Comparison of ENCODE assay signal across 1 cellular context in the genomic region with DNA sequence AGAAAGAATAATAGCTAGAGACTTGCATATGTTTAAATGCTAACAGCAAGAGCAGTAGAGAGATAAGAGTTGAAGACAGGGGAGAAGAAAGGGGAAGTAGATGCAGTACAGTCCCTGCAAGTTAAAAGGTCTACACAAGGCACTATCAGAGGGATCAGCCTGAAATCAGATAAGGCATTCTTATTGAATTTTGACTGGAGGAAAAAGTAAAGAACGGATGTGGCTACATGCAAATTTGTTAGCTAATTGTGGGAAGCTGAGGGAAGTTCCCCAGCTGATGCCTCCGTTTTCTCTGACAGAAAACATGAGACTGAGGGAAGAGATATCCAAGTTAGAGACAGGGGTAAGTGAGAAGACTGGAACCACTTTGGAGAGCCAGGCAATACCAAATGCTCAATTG.
A peak's percentile ranks its signal among the peaks of the same experiment; 100 is the strongest.
TF ChIP-seq lines count a peak whose summit lies in the region.

No MANE protein-coding gene starts in this region.

TF ChIP-seq in K562, 482 proteins besides CTCF, POLR2A, EP300 and RAD21 (continued from another document and continues in another):
- no peak for TF ChIP-seq ZC3H4 (CRISPR knock-in tag; IDR thresholded peaks at IDR 0.05; ENCODE audit: borderline replicate concordance)
- TF ChIP-seq HDGF (IDR thresholded peaks at IDR 0.05): no peak
- TF ChIP-seq, protein P1, sequence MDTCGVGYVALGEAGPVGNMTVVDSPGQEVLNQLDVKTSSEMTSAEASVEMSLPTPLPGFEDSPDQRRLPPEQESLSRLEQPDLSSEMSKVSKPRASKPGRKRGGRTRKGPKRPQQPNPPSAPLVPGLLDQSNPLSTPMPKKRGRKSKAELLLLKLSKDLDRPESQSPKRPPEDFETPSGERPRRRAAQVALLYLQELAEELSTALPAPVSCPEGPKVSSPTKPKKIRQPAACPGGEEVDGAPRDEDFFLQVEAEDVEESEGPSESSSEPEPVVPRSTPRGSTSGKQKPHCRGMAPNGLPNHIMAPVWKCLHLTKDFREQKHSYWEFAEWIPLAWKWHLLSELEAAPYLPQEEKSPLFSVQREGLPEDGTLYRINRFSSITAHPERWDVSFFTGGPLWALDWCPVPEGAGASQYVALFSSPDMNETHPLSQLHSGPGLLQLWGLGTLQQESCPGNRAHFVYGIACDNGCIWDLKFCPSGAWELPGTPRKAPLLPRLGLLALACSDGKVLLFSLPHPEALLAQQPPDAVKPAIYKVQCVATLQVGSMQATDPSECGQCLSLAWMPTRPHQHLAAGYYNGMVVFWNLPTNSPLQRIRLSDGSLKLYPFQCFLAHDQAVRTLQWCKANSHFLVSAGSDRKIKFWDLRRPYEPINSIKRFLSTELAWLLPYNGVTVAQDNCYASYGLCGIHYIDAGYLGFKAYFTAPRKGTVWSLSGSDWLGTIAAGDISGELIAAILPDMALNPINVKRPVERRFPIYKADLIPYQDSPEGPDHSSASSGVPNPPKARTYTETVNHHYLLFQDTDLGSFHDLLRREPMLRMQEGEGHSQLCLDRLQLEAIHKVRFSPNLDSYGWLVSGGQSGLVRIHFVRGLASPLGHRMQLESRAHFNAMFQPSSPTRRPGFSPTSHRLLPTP (IDR thresholded peaks at IDR 0.05; ENCODE audit: borderline replicate concordance, extremely low read depth, insufficient read length): no peak
- TF ChIP-seq MCM5 (IDR thresholded peaks at IDR 0.05; ENCODE audit: low read depth): no peak
- TF ChIP-seq, protein P2, sequence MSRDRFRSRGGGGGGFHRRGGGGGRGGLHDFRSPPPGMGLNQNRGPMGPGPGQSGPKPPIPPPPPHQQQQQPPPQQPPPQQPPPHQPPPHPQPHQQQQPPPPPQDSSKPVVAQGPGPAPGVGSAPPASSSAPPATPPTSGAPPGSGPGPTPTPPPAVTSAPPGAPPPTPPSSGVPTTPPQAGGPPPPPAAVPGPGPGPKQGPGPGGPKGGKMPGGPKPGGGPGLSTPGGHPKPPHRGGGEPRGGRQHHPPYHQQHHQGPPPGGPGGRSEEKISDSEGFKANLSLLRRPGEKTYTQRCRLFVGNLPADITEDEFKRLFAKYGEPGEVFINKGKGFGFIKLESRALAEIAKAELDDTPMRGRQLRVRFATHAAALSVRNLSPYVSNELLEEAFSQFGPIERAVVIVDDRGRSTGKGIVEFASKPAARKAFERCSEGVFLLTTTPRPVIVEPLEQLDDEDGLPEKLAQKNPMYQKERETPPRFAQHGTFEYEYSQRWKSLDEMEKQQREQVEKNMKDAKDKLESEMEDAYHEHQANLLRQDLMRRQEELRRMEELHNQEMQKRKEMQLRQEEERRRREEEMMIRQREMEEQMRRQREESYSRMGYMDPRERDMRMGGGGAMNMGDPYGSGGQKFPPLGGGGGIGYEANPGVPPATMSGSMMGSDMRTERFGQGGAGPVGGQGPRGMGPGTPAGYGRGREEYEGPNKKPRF (IDR thresholded peaks at IDR 0.05; ENCODE audit: low read depth, low read length): no peak
- TF ChIP-seq, protein P3, sequence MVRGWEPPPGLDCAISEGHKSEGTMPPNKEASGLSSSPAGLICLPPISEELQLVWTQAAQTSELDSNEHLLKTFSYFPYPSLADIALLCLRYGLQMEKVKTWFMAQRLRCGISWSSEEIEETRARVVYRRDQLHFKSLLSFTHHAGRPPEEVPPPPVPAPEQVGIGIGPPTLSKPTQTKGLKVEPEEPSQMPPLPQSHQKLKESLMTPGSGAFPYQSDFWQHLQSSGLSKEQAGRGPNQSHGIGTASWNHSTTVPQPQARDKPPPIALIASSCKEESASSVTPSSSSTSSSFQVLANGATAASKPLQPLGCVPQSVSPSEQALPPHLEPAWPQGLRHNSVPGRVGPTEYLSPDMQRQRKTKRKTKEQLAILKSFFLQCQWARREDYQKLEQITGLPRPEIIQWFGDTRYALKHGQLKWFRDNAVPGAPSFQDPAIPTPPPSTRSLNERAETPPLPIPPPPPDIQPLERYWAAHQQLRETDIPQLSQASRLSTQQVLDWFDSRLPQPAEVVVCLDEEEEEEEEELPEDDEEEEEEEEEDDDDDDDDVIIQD (CRISPR knock-in tag; IDR thresholded peaks at IDR 0.05): no peak
- no peak for TF ChIP-seq MAFK (IDR thresholded peaks at IDR 0.05; ENCODE audit: low read length)
- no peak for TF ChIP-seq FUS (optimal IDR thresholded peaks at IDR 0.05; ENCODE audit: low read depth, low read length)
- TF ChIP-seq ZNF212 (CRISPR knock-in tag; IDR thresholded peaks at IDR 0.05): no peak
- TF ChIP-seq CTBP1 (IDR thresholded peaks at IDR 0.05; ENCODE audit: borderline replicate concordance): peak; percentile 90
- TF ChIP-seq MEIS2 (IDR thresholded peaks at IDR 0.05; ENCODE audit: partially characterized antibody): peak; percentile 54
- TF ChIP-seq ZNF57 (CRISPR knock-in tag; IDR thresholded peaks at IDR 0.05): no peak
- no peak for TF ChIP-seq LARP7 (IDR thresholded peaks at IDR 0.05)
- TF ChIP-seq, protein P4, sequence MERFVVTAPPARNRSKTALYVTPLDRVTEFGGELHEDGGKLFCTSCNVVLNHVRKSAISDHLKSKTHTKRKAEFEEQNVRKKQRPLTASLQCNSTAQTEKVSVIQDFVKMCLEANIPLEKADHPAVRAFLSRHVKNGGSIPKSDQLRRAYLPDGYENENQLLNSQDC (CRISPR knock-in tag; IDR thresholded peaks at IDR 0.05): no peak
- TF ChIP-seq, protein P5, sequence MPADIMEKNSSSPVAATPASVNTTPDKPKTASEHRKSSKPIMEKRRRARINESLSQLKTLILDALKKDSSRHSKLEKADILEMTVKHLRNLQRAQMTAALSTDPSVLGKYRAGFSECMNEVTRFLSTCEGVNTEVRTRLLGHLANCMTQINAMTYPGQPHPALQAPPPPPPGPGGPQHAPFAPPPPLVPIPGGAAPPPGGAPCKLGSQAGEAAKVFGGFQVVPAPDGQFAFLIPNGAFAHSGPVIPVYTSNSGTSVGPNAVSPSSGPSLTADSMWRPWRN (IDR thresholded peaks at IDR 0.05; ENCODE audit: low read depth): peak; percentile 66; the same call in 1 of the 2 replicates
- TF ChIP-seq MEF2D (tag; conservative IDR thresholded peaks at IDR 0.05; ENCODE audit: low read depth): no peak
- no peak for TF ChIP-seq POU5F1 (IDR thresholded peaks at IDR 0.05; ENCODE audit: borderline replicate concordance, low read depth, low read length, partially characterized antibody)
- TF ChIP-seq POLR3A (IDR thresholded peaks at IDR 0.05; ENCODE audit: borderline replicate concordance, extremely low read depth, insufficient read depth, insufficient read length): no peak
- TF ChIP-seq TEAD2 (tag; IDR thresholded peaks at IDR 0.05): no peak
- TF ChIP-seq, protein P6, sequence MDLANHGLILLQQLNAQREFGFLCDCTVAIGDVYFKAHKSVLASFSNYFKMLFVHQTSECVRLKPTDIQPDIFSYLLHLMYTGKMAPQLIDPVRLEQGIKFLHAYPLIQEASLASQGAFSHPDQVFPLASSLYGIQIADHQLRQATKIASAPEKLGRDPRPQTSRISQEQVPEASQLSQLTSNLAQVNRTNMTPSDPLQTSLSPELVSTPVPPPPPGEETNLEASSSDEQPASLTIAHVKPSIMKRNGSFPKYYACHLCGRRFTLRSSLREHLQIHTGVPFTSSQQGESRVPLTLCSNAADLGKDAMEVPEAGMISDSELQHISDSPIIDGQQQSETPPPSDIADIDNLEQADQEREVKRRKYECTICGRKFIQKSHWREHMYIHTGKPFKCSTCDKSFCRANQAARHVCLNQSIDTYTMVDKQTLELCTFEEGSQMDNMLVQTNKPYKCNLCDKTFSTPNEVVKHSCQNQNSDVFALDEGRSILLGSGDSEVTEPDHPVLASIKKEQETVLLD (IDR thresholded peaks at IDR 0.05): peak; percentile 72; the same call in 1 of the 2 replicates
- TF ChIP-seq HDAC3 (IDR thresholded peaks at IDR 0.05; ENCODE audit: borderline replicate concordance, partially characterized antibody): no peak
- TF ChIP-seq HOXB6 (CRISPR knock-in tag; IDR thresholded peaks at IDR 0.05; ENCODE audit: borderline replicate concordance): no peak
- TF ChIP-seq ATF7 (IDR thresholded peaks at IDR 0.05): peak; percentile 58; the same call in 1 of the 2 replicates
- no peak for TF ChIP-seq ZC3H11A (IDR thresholded peaks at IDR 0.05; ENCODE audit: low read depth, low read length)
- TF ChIP-seq, protein P7, sequence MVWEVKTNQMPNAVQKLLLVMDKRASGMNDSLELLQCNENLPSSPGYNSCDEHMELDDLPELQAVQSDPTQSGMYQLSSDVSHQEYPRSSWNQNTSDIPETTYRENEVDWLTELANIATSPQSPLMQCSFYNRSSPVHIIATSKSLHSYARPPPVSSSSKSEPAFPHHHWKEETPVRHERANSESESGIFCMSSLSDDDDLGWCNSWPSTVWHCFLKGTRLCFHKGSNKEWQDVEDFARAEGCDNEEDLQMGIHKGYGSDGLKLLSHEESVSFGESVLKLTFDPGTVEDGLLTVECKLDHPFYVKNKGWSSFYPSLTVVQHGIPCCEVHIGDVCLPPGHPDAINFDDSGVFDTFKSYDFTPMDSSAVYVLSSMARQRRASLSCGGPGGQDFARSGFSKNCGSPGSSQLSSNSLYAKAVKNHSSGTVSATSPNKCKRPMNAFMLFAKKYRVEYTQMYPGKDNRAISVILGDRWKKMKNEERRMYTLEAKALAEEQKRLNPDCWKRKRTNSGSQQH (CRISPR knock-in tag; IDR thresholded peaks at IDR 0.05): no peak
- TF ChIP-seq, protein P8, sequence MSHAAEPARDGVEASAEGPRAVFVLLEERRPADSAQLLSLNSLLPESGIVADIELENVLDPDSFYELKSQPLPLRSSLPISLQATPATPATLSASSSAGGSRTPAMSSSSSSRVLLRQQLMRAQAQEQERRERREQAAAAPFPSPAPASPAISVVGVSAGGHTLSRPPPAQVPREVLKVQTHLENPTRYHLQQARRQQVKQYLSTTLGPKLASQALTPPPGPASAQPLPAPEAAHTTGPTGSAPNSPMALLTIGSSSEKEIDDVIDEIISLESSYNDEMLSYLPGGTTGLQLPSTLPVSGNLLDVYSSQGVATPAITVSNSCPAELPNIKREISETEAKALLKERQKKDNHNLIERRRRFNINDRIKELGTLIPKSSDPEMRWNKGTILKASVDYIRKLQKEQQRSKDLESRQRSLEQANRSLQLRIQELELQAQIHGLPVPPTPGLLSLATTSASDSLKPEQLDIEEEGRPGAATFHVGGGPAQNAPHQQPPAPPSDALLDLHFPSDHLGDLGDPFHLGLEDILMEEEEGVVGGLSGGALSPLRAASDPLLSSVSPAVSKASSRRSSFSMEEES (CRISPR knock-in tag; IDR thresholded peaks at IDR 0.05): no peak
- no peak for TF ChIP-seq ZBTB7A (IDR thresholded peaks at IDR 0.05; ENCODE audit: borderline replicate concordance, control insufficient read depth, low read depth, low read length)
- no peak for TF ChIP-seq ZNF184 (CRISPR knock-in tag; IDR thresholded peaks at IDR 0.05)
- TF ChIP-seq RUNX1 (IDR thresholded peaks at IDR 0.05; ENCODE audit: low read depth): no peak
- no peak for TF ChIP-seq KLF1 (tag; IDR thresholded peaks at IDR 0.05)
- TF ChIP-seq, protein P9, sequence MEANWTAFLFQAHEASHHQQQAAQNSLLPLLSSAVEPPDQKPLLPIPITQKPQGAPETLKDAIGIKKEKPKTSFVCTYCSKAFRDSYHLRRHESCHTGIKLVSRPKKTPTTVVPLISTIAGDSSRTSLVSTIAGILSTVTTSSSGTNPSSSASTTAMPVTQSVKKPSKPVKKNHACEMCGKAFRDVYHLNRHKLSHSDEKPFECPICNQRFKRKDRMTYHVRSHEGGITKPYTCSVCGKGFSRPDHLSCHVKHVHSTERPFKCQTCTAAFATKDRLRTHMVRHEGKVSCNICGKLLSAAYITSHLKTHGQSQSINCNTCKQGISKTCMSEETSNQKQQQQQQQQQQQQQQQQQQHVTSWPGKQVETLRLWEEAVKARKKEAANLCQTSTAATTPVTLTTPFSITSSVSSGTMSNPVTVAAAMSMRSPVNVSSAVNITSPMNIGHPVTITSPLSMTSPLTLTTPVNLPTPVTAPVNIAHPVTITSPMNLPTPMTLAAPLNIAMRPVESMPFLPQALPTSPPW (CRISPR knock-in tag; IDR thresholded peaks at IDR 0.05): peak; percentile 49; the same call in 1 of the 2 replicates
- no peak for TF ChIP-seq RBM39 (optimal IDR thresholded peaks at IDR 0.05; ENCODE audit: low read depth, low read length)
- TF ChIP-seq SMAD2 (IDR thresholded peaks at IDR 0.05; ENCODE audit: low read depth, low read length): no peak
- no peak for TF ChIP-seq PYGO2 (tag; IDR thresholded peaks at IDR 0.05)
- no peak for TF ChIP-seq NFE2L1 (tag; IDR thresholded peaks at IDR 0.05; ENCODE audit: borderline replicate concordance, low read depth)
- peak; percentile 52 for TF ChIP-seq MTA2 (IDR thresholded peaks at IDR 0.05; ENCODE audit: low read depth)
- TF ChIP-seq RCOR1 (IDR thresholded peaks at IDR 0.05; ENCODE audit: borderline replicate concordance in 1 of 2, low read depth in 2 of 2, low read length in 2 of 2): peak in 1 of 2 experiments; percentile 78; a peak in 2 of 4 replicates
- TF ChIP-seq JUND (IDR thresholded peaks at IDR 0.05; ENCODE audit: borderline replicate concordance, low read depth, low read length): peak; percentile 58; the same call in 1 of the 2 replicates
- peak; percentile 52; the same call in 1 of the 3 replicates for TF ChIP-seq JUND (tag; IDR thresholded peaks at IDR 0.05; ENCODE audit: borderline replicate concordance, low read depth, low read length)
- no peak for TF ChIP-seq TAF7 (tag; IDR thresholded peaks at IDR 0.05)
- TF ChIP-seq, protein P10, sequence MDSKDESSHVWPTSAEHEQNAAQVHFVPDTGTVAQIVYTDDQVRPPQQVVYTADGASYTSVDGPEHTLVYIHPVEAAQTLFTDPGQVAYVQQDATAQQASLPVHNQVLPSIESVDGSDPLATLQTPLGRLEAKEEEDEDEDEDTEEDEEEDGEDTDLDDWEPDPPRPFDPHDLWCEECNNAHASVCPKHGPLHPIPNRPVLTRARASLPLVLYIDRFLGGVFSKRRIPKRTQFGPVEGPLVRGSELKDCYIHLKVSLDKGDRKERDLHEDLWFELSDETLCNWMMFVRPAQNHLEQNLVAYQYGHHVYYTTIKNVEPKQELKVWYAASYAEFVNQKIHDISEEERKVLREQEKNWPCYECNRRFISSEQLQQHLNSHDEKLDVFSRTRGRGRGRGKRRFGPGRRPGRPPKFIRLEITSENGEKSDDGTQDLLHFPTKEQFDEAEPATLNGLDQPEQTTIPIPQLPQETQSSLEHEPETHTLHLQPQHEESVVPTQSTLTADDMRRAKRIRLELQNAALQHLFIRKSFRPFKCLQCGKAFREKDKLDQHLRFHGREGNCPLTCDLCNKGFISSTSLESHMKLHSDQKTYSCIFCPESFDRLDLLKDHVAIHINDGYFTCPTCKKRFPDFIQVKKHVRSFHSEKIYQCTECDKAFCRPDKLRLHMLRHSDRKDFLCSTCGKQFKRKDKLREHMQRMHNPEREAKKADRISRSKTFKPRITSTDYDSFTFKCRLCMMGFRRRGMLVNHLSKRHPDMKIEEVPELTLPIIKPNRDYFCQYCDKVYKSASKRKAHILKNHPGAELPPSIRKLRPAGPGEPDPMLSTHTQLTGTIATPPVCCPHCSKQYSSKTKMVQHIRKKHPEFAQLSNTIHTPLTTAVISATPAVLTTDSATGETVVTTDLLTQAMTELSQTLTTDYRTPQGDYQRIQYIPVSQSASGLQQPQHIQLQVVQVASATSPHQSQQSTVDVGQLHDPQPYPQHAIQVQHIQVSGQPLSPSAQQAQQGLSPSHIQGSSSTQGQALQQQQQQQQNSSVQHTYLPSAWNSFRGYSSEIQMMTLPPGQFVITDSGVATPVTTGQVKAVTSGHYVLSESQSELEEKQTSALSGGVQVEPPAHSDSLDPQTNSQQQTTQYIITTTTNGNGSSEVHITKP (IDR thresholded peaks at IDR 0.05; ENCODE audit: partially characterized antibody): peak; percentile 19
